ENCODE assay signal across 1 cellular context in the genomic region with DNA sequence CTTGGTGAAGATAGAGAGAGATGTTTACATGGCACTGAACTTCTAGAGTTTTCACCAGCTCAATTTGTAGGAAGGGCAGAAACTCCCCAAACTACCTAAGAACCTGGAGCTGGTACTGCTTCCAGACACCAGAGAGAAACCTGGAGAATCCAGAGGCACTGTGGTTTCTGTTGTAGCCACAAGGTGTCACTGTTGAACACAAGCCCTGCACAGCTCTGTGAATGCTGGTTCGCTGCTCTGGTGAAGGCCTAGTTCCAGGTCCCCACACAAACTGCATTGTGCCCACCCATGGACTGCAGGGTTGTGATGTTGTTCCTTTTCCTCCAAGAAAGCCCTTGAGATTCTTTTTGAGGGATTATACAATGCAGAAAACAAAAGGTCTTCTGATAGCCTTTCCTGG.
TF ChIP-seq lines count a peak whose summit lies in the region.

No MANE protein-coding gene starts in this region.

TF ChIP-seq in GM23338, 12 proteins besides CTCF, POLR2A, EP300 and RAD21 (continued from another document):
- TF ChIP-seq ZNF114 (CRISPR knock-in tag; IDR thresholded peaks at IDR 0.05) = no peak
- TF ChIP-seq ZNF331 (CRISPR knock-in tag; IDR thresholded peaks at IDR 0.05; ENCODE audit: low read depth) = no peak
- TF ChIP-seq REST (IDR thresholded peaks at IDR 0.05; ENCODE audit: unreplicated experiment) = no peak
- no peak for TF ChIP-seq STAT1 (IDR thresholded peaks at IDR 0.05; ENCODE audit: unreplicated experiment)
- TF ChIP-seq EZH2 (IDR thresholded peaks at IDR 0.05; ENCODE audit: low read depth, unreplicated experiment) = no peak
- no peak for TF ChIP-seq EZH2phosphoT487 (IDR thresholded peaks at IDR 0.05; ENCODE audit: unreplicated experiment)
